Comparison of ENCODE assay signal across 28 cellular contexts in genomic region chr5:19538607-19539006, GRCh38.
"Had no signal": no experiment of that assay in that cellular context is flagged by ENCODE, and none has a peak within 500 bp of the region (broad histone marks: within the 10 kb centered on the region; RNA-seq: fewer than 3 reads in every experiment).

No MANE protein-coding gene starts in this region.

- H3K36me3 Mint-ChIP-seq: activated naive CD4-positive, alpha-beta T cell treated with anti-CD3 and anti-CD28 coated beads, Interleukin-2, amount 50 U/mL, for 24 hours; type B pancreatic cell had no signal

- H3K27ac ChIP-seq: epithelial cell of prostate, ovary, prostate gland, skin epidermis, thoracic aorta, uterus had no signal

- ATAC-seq: activated CD8-positive, alpha-beta T cell treated with anti-CD3 and anti-CD28 coated beads for 36 hours; activated naive CD8-positive, alpha-beta T cell treated with anti-CD3 and anti-CD28 coated beads, Interleukin-2, amount 50 U/mL, for 24 hours; activated T-cell treated with anti-CD3 and anti-CD28 coated beads, Interleukin-2, amount 50 U/mL, for 4 hours; activated T-helper 17 cell treated with anti-CD3 and anti-CD28 coated beads, Interleukin-2, amount 50 U/mL, for 72 hours; left cardiac atrium; left ventricle myocardium superior; sciatic nerve; stimulated activated naive CD8-positive, alpha-beta T cell treated with anti-CD3 and anti-CD28 coated beads, Interleukin-15, Interleukin-2, amounts not matched to agents 100 U/mL and 50 U/mL, for 24 hours had no signal

- H3K4me3 ChIP-seq: ovary, prostate gland, skin epidermis, thoracic aorta, uterus had no signal

- H3K36me3 ChIP-seq: ovary, prostate gland, thoracic aorta, uterus had no signal

- H3K27me3 Mint-ChIP-seq: activated B cell treated with CpG ODN at 0.5 μM for 24 hours; activated CD8-positive, alpha-beta T cell treated with anti-CD3 and anti-CD28 coated beads for 36 hours; activated naive CD4-positive, alpha-beta T cell treated with anti-CD3 and anti-CD28 coated beads, Interleukin-2, amount 50 U/mL, for 24 hours; activated naive CD8-positive, alpha-beta T cell treated with anti-CD3 and anti-CD28 coated beads, Interleukin-2, amount 50 U/mL, for 24 hours; activated T-helper 17 cell treated with anti-CD3 and anti-CD28 coated beads, Interleukin-2, amount 50 U/mL, for 72 hours; central memory CD8-positive, alpha-beta T cell; dendritic cell treated with granulocyte-macrophage colony-stimulating factor and Interleukin-4, amounts not matched to agents 40 ng/mL and 50 ng/mL, for 4 days; type B pancreatic cell had no signal

- H3K27ac Mint-ChIP-seq: activated B cell treated with CpG ODN at 0.5 μM for 24 hours; activated CD8-positive, alpha-beta T cell treated with anti-CD3 and anti-CD28 coated beads for 36 hours; activated naive CD4-positive, alpha-beta T cell treated with anti-CD3 and anti-CD28 coated beads, Interleukin-2, amount 50 U/mL, for 24 hours; activated naive CD8-positive, alpha-beta T cell treated with anti-CD3 and anti-CD28 coated beads, Interleukin-2, amount 50 U/mL, for 24 hours; activated T-helper 17 cell treated with anti-CD3 and anti-CD28 coated beads, Interleukin-2, amount 50 U/mL, for 72 hours; dendritic cell treated with granulocyte-macrophage colony-stimulating factor and Interleukin-4, amounts not matched to agents 40 ng/mL and 50 ng/mL, for 4 days; nephron; T-helper 1 cell treated with Interleukin-12 subunit alpha and Interleukin-12 subunit beta and Interleukin-4 antibody, amounts not matched to agents 30 μg/mL and 1 μg/mL, for 36 hours; type B pancreatic cell had no signal

- H3K4me1 Mint-ChIP-seq: activated B cell treated with CpG ODN at 0.5 μM for 24 hours; activated naive CD4-positive, alpha-beta T cell treated with anti-CD3 and anti-CD28 coated beads, Interleukin-2, amount 50 U/mL, for 24 hours; activated naive CD8-positive, alpha-beta T cell treated with anti-CD3 and anti-CD28 coated beads, Interleukin-2, amount 50 U/mL, for 24 hours; activated T-helper 17 cell treated with anti-CD3 and anti-CD28 coated beads, Interleukin-2, amount 50 U/mL, for 72 hours; central memory CD8-positive, alpha-beta T cell; nephron had no signal

- DNase-seq: activated B cell treated with CpG ODN at 0.5 μM for 24 hours; activated CD4-positive, alpha-beta T cell treated with anti-CD3 and anti-CD28 coated beads, Interleukin-2, amount 50 U/mL, for 1 hour; activated CD8-positive, alpha-beta T cell treated with anti-CD3 and anti-CD28 coated beads for 36 hours; activated naive CD8-positive, alpha-beta T cell treated with anti-CD3 and anti-CD28 coated beads, Interleukin-2, amount 50 U/mL, for 24 hours; activated T-cell treated with anti-CD3 and anti-CD28 coated beads, Interleukin-2, amount 50 U/mL, for 4 hours; amygdala; islet precursor cell; left cardiac atrium; left ventricle myocardium superior; ovary; retina; stimulated activated CD4-positive, alpha-beta T cell treated with anti-CD3 and anti-CD28 coated beads, Interleukin-12 subunit alpha, Interleukin-12 subunit beta, amount 100 ng/mL, for 4 hours; stimulated activated CD4-positive, alpha-beta T cell treated with anti-CD3 and anti-CD28 coated beads, Interleukin-4, amount 100 ng/mL, for 1 hour; stimulated activated naive CD8-positive, alpha-beta T cell treated with anti-CD3 and anti-CD28 coated beads, Interleukin-15, Interleukin-2, amounts not matched to agents 100 U/mL and 50 U/mL, for 24 hours; T1000; uterus had no signal

- H3K4me3 Mint-ChIP-seq: activated B cell treated with CpG ODN at 0.5 μM for 24 hours; activated CD8-positive, alpha-beta T cell treated with anti-CD3 and anti-CD28 coated beads for 36 hours; activated naive CD4-positive, alpha-beta T cell treated with anti-CD3 and anti-CD28 coated beads, Interleukin-2, amount 50 U/mL, for 24 hours; activated naive CD8-positive, alpha-beta T cell treated with anti-CD3 and anti-CD28 coated beads, Interleukin-2, amount 50 U/mL, for 24 hours; activated T-cell treated with anti-CD3 and anti-CD28 coated beads, Interleukin-2, amount 50 U/mL, for 4 hours; activated T-helper 17 cell treated with anti-CD3 and anti-CD28 coated beads, Interleukin-2, amount 50 U/mL, for 72 hours; central memory CD8-positive, alpha-beta T cell; dendritic cell treated with granulocyte-macrophage colony-stimulating factor and Interleukin-4, amounts not matched to agents 40 ng/mL and 50 ng/mL, for 4 days; nephron; T-helper 1 cell treated with Interleukin-12 subunit alpha and Interleukin-12 subunit beta and Interleukin-4 antibody, amounts not matched to agents 30 μg/mL and 1 μg/mL, for 36 hours; type B pancreatic cell had no signal

- H3K9me3 Mint-ChIP-seq: type B pancreatic cell had no signal

- H3K9me3 ChIP-seq: ovary, prostate gland, thoracic aorta, uterus had no signal

- H3K27me3 ChIP-seq: ovary, uterus had no signal

- H3K4me1 ChIP-seq: prostate gland, uterus had no signal
